In genomic region chr1:178942285-178943218, GRCh38 we compare ENCODE assay signal across 11 cellular contexts.
DNase-seq lines count a peak whose midpoint lies in the region; ATAC-seq and TF ChIP-seq lines count a peak whose summit lies in the region.
"Had no signal": no experiment of that assay in that cellular context is flagged by ENCODE, and none has a peak within 500 bp of the region (broad histone marks: within the 10 kb centered on the region; RNA-seq: fewer than 3 reads in every experiment).

No MANE protein-coding gene starts in this region.

- peak overlapping the region in 1 of 2 donors; percentile 8 for H3K27ac Mint-ChIP-seq in effector memory CD8-positive, alpha-beta T cell
- H3K27ac Mint-ChIP-seq: stimulated activated memory B cell treated with anti-CD40 and anti-IgM and Interleukin-4, amounts not matched to agents 10 μg/mL and 1 μg/mL and 100 μg/mL, for 72 hours had no signal

- no peak for ATAC-seq in HG02870 (IDR thresholded peaks at IDR 0.05; ENCODE audit: unreplicated experiment)
- no peak for ATAC-seq in effector memory CD8-positive, alpha-beta T cell (replicated peaks)
- no peak for ATAC-seq in HG03432 (IDR thresholded peaks at IDR 0.05; ENCODE audit: unreplicated experiment)
- ATAC-seq: stimulated activated memory B cell treated with anti-CD40 and anti-IgM and Interleukin-4, amounts not matched to agents 10 μg/mL and 1 μg/mL and 100 μg/mL, for 72 hours had no signal

- H3K4me3 ChIP-seq in fibroblast of mammary gland (ENCODE audit: control insufficient read depth, low read depth, low read length), result no peak overlapping the region
- no peak overlapping the region for H3K4me3 ChIP-seq in skeletal muscle cell (ENCODE audit: low read depth, low read length)

- H3K9me3 Mint-ChIP-seq in effector memory CD8-positive, alpha-beta T cell, result no peaks in the 10 kb centered on the region
- H3K9me3 Mint-ChIP-seq: stimulated activated memory B cell treated with anti-CD40 and anti-IgM and Interleukin-4, amounts not matched to agents 10 μg/mL and 1 μg/mL and 100 μg/mL, for 72 hours had no signal

- no peaks in the 10 kb centered on the region for H3K4me1 Mint-ChIP-seq in effector memory CD8-positive, alpha-beta T cell (ENCODE audit: low read depth in 2 of 2)
- H3K4me1 Mint-ChIP-seq: stimulated activated memory B cell treated with anti-CD40 and anti-IgM and Interleukin-4, amounts not matched to agents 10 μg/mL and 1 μg/mL and 100 μg/mL, for 72 hours had no signal

- H3K27me3 Mint-ChIP-seq in effector memory CD8-positive, alpha-beta T cell, result peaks cover 18 to 54% of the 10 kb centered on the region in 2 donors

- H3K4me3 Mint-ChIP-seq in effector memory CD8-positive, alpha-beta T cell, result no peak overlapping the region
- H3K4me3 Mint-ChIP-seq: stimulated activated memory B cell treated with anti-CD40 and anti-IgM and Interleukin-4, amounts not matched to agents 10 μg/mL and 1 μg/mL and 100 μg/mL, for 72 hours had no signal

- DNase-seq in HK-2 (ENCODE audit: unreplicated experiment), result peak; percentile 21
- peak; percentile 65 for DNase-seq in RPMI7951 (ENCODE audit: low read depth)
- peak; percentile 70 for DNase-seq in fibroblast of mammary gland (ENCODE audit: low read depth)
- peak; percentile 51 for DNase-seq in skeletal muscle cell (ENCODE audit: low read depth)
- DNase-seq in effector memory CD8-positive, alpha-beta T cell, result no peak
- no peak for DNase-seq in NCI-H2107 treated with DMSO at 0.1 percent for 48 hours (lab: John Stamatoyannopoulos, UW; ENCODE audit: unreplicated experiment)
- DNase-seq: cerebellar nuclear complex, DMS79 had no signal

- no peak for TF ChIP-seq CTCF in fibroblast of mammary gland (conservative IDR thresholded peaks at IDR 0.05; ENCODE audit: control insufficient read depth, insufficient read depth, low read depth, low read length)

- no peaks in the 10 kb centered on the region for H3K36me3 Mint-ChIP-seq in effector memory CD8-positive, alpha-beta T cell (ENCODE audit: insufficient read depth)
- H3K36me3 Mint-ChIP-seq: stimulated activated memory B cell treated with anti-CD40 and anti-IgM and Interleukin-4, amounts not matched to agents 10 μg/mL and 1 μg/mL and 100 μg/mL, for 72 hours had no signal

Comparison
In these comparisons a context has a peak if more than half of its experiments do, and no peak if none do; other contexts are left out.
1. DNase-seq: peak in HK-2 (single experiment), RPMI7951 (single experiment), fibroblast of mammary gland (single experiment) and skeletal muscle cell (single experiment); none in effector memory CD8-positive, alpha-beta T cell (0 of 3) and NCI-H2107 treated with DMSO at 0.1 percent for 48 hours (single experiment).